ENCODE assay signal across 8 cellular contexts in the genomic region with DNA sequence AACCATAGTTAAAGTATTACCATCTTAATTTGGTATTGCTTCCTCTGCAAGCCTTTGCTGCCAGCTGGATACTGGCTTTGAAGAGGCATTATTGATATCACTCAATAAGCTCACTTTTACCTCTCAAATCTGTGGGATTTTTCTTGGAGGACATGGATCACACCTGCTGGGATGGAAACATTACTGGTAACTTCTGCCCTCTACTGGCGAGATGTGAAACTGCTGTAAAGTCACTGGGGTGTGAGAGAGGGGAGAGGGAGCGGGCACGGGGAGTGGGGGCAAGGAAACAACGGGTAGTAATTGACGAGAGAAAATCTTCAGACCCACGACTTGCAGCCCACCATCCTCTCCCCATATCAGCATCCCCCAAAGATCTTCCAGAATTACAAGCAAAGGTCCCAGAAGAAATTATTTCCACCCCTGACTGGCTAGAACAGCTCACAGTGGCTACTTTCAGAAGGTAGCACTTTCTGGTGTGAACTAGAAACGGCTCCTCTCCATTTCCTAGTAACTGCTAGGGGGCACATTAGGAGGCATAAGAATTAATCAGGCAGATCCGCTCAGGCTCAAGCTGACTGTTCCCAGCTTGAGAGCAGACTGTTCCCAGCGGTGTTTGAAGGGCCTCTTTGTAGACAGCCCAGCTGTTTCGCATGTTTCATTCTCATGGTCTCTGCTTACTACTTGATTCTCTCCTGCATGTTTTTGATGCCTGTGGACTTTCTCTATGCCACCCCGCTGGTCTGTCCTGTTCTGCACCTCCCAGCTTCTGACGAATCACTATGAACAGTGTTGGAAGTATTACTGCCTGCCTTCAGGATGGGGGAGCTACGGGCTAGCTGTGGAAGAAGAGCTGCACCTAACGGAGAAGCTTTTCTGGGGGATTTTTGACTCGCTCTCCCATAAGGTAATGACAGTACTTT.
DNase-seq lines count a peak whose midpoint lies in the region; ATAC-seq and TF ChIP-seq lines count a peak whose summit lies in the region.

No MANE protein-coding gene starts in this region.

- intact Hi-C loops in natural killer cell (cut with micrococcal nuclease) = no loop called here

- TF ChIP-seq CTCF in natural killer cell (IDR thresholded peaks at IDR 0.05) (peak; percentile 74), glutamatergic neuron (IDR thresholded peaks at IDR 0.05; ENCODE audit: partially characterized antibody, unreplicated experiment) (peak; percentile 84)

- DNase-seq in natural killer cell (no peak), NCI-H2029 treated with DMSO at 0.1 percent for 48 hours (lab: John Stamatoyannopoulos, UW) (peak; percentile 7), glutamatergic neuron (peak; percentile 40), renal cortical epithelial cell (ENCODE audit: low read depth) (peak; percentile 49), NCI-H1048 (lab: John Stamatoyannopoulos, UW) (no peak)
- no peak for DNase-seq in natural killer cell treated with Interleukin-12 subunit alpha and Interleukin-12 subunit beta and Interleukin-15 and Interleukin-18, amount 100 ng/mL, for 72 hours (ENCODE audit: low spot score)
- DNase-seq in activated CD8-positive, alpha-beta memory T cell treated with anti-CD3 and anti-CD28 coated beads, Interleukin-2, amount 50 U/mL, for 48 hours = peak; percentile 54

- no peak overlapping the region for H3K4me3 Mint-ChIP-seq in natural killer cell
- no peak overlapping the region for H3K4me3 Mint-ChIP-seq in natural killer cell treated with Interleukin-12 subunit alpha and Interleukin-12 subunit beta and Interleukin-15 and Interleukin-18, amount 100 ng/mL, for 72 hours
- H3K4me3 Mint-ChIP-seq in glutamatergic neuron (ENCODE audit: unreplicated experiment) = no peak overlapping the region

- H3K4me1 Mint-ChIP-seq in natural killer cell (no peaks in the 10 kb centered on the region), glutamatergic neuron (ENCODE audit: low read depth, unreplicated experiment) (peaks cover 4% of the 10 kb centered on the region)
- H3K4me1 Mint-ChIP-seq in natural killer cell treated with Interleukin-12 subunit alpha and Interleukin-12 subunit beta and Interleukin-15 and Interleukin-18, amount 100 ng/mL, for 72 hours (ENCODE audit: low read depth in 2 of 2) = no peaks in the 10 kb centered on the region

- H3K9me3 Mint-ChIP-seq in natural killer cell (no peaks in the 10 kb centered on the region), glutamatergic neuron (ENCODE audit: unreplicated experiment) (no peaks in the 10 kb centered on the region)
- H3K9me3 Mint-ChIP-seq in natural killer cell treated with Interleukin-12 subunit alpha and Interleukin-12 subunit beta and Interleukin-15 and Interleukin-18, amount 100 ng/mL, for 72 hours = no peaks in the 10 kb centered on the region

- H3K27ac Mint-ChIP-seq in natural killer cell (no peak overlapping the region), glutamatergic neuron (ENCODE audit: unreplicated experiment) (no peak overlapping the region)
- H3K27ac Mint-ChIP-seq in natural killer cell treated with Interleukin-12 subunit alpha and Interleukin-12 subunit beta and Interleukin-15 and Interleukin-18, amount 100 ng/mL, for 72 hours = no peak overlapping the region

- peak in 2 of 3 donors; percentile 42 to 46 for ATAC-seq in natural killer cell
- no peak for ATAC-seq in natural killer cell treated with Interleukin-12 subunit alpha and Interleukin-12 subunit beta and Interleukin-15 and Interleukin-18, amount 100 ng/mL, for 72 hours
- no peak for ATAC-seq in GM18907 (IDR thresholded peaks at IDR 0.05; ENCODE audit: unreplicated experiment)

- H3K27me3 Mint-ChIP-seq in natural killer cell (ENCODE audit: low read depth in 2 of 2) (no peaks in the 10 kb centered on the region), glutamatergic neuron (ENCODE audit: unreplicated experiment) (no peaks in the 10 kb centered on the region)
- H3K27me3 Mint-ChIP-seq in natural killer cell treated with Interleukin-12 subunit alpha and Interleukin-12 subunit beta and Interleukin-15 and Interleukin-18, amount 100 ng/mL, for 72 hours = peaks cover 0 to 7% of the 10 kb centered on the region in 2 donors

- no peaks in the 10 kb centered on the region for H3K36me3 Mint-ChIP-seq in natural killer cell
- no peaks in the 10 kb centered on the region for H3K36me3 Mint-ChIP-seq in natural killer cell treated with Interleukin-12 subunit alpha and Interleukin-12 subunit beta and Interleukin-15 and Interleukin-18, amount 100 ng/mL, for 72 hours
- no peaks in the 10 kb centered on the region for H3K36me3 Mint-ChIP-seq in glutamatergic neuron (ENCODE audit: unreplicated experiment)

Comparison
In these comparisons a context has a peak if more than half of its experiments do, and no peak if none do; other contexts are left out.
1. ATAC-seq: peak in natural killer cell (2 of 3); none in natural killer cell treated with Interleukin-12 subunit alpha and Interleukin-12 subunit beta and Interleukin-15 and Interleukin-18, amount 100 ng/mL, for 72 hours (0 of 2) and GM18907 (single experiment).
2. DNase-seq: peak in NCI-H2029 treated with DMSO at 0.1 percent for 48 hours (single experiment), activated CD8-positive, alpha-beta memory T cell treated with anti-CD3 and anti-CD28 coated beads, Interleukin-2, amount 50 U/mL, for 48 hours (single experiment), glutamatergic neuron (single experiment) and renal cortical epithelial cell (single experiment); none in natural killer cell (single experiment), natural killer cell treated with Interleukin-12 subunit alpha and Interleukin-12 subunit beta and Interleukin-15 and Interleukin-18, amount 100 ng/mL, for 72 hours (single experiment) and NCI-H1048 (single experiment).